12 cellular contexts compared by ENCODE assay signal in genomic region chr3:160169139-160169830, GRCh38. TPM values are rescaled to one million over a fixed set of nuclear protein-coding genes. Genes with fewer than 3 reads are reported as not detected.
A peak's percentile ranks its signal among the peaks of the same experiment; 100 is the strongest.
DNase-seq lines count a peak whose midpoint lies in the region; ATAC-seq lines count a peak whose summit lies in the region.
"Had no signal": no experiment of that assay in that cellular context is flagged by ENCODE, and none has a peak within 500 bp of the region (broad histone marks: within the 10 kb centered on the region; RNA-seq: fewer than 3 reads in every experiment).

No MANE protein-coding gene starts in this region.

- ATAC-seq in stimulated activated naive CD8-positive, alpha-beta T cell treated with anti-CD3 and anti-CD28 coated beads, Interleukin-15, amount 100 ng/mL, for 72 hours = peak; percentile 26
- no peak for ATAC-seq in stimulated activated naive CD8-positive, alpha-beta T cell treated with anti-CD3 and anti-CD28 coated beads, Interleukin-15, Interleukin-2, amounts not matched to agents 100 U/mL and 50 U/mL, for 24 hours
- no peak for ATAC-seq in GM19035 (IDR thresholded peaks at IDR 0.05; ENCODE audit: unreplicated experiment)

- peaks cover 8% of the 10 kb centered on the region for H3K27me3 Mint-ChIP-seq in stimulated activated naive CD8-positive, alpha-beta T cell treated with anti-CD3 and anti-CD28 coated beads, Interleukin-15, amount 100 ng/mL, for 72 hours

- no peak overlapping the region for H3K27ac Mint-ChIP-seq in stimulated activated naive CD8-positive, alpha-beta T cell treated with anti-CD3 and anti-CD28 coated beads, Interleukin-15, amount 100 ng/mL, for 72 hours

- DNase-seq in stimulated activated naive CD8-positive, alpha-beta T cell treated with anti-CD3 and anti-CD28 coated beads, Interleukin-15, amount 100 ng/mL, for 72 hours = no peak
- DNase-seq in stimulated activated naive CD8-positive, alpha-beta T cell treated with anti-CD3 and anti-CD28 coated beads, Interleukin-15, Interleukin-2, amounts not matched to agents 100 U/mL and 50 U/mL, for 24 hours = no peak
- DNase-seq in amniotic stem cell (lab: John Stamatoyannopoulos, UW) (peak; percentile 50), iris pigment epithelial cell (ENCODE audit: low read depth) (peak; percentile 83), NCI-H748 (lab: John Stamatoyannopoulos, UW; ENCODE audit: unreplicated experiment) (no peak), cerebellum (ENCODE audit: low spot score) (no peak), NCI-H1694 (lab: John Stamatoyannopoulos, UW) (no peak)
- DNase-seq: ACHN; NCI-H187; stimulated activated CD4-positive, alpha-beta T cell treated with anti-CD3 and anti-CD28 coated beads, Interleukin-2, amount 100 ng/mL, for 24 hours had no signal

- no peaks in the 10 kb centered on the region for H3K9me3 Mint-ChIP-seq in stimulated activated naive CD8-positive, alpha-beta T cell treated with anti-CD3 and anti-CD28 coated beads, Interleukin-15, amount 100 ng/mL, for 72 hours

- no peak overlapping the region for H3K4me3 Mint-ChIP-seq in stimulated activated naive CD8-positive, alpha-beta T cell treated with anti-CD3 and anti-CD28 coated beads, Interleukin-15, amount 100 ng/mL, for 72 hours

- no peaks in the 10 kb centered on the region for H3K4me1 Mint-ChIP-seq in stimulated activated naive CD8-positive, alpha-beta T cell treated with anti-CD3 and anti-CD28 coated beads, Interleukin-15, amount 100 ng/mL, for 72 hours

RNA-seq across cellular contexts. Expression of gene C3orf80, which starts 55.9 kb away (rescaled TPM):
- total RNA-seq in cerebellum = 2.0 TPM
- total RNA-seq: OCI-LY7 had no signal

Comparison
In these comparisons a context has a peak if more than half of its experiments do, and no peak if none do; other contexts are left out.
1. DNase-seq: peak in amniotic stem cell (single experiment) and iris pigment epithelial cell (single experiment); none in stimulated activated naive CD8-positive, alpha-beta T cell treated with anti-CD3 and anti-CD28 coated beads, Interleukin-15, amount 100 ng/mL, for 72 hours (0 of 2), stimulated activated naive CD8-positive, alpha-beta T cell treated with anti-CD3 and anti-CD28 coated beads, Interleukin-15, Interleukin-2, amounts not matched to agents 100 U/mL and 50 U/mL, for 24 hours (single experiment), NCI-H748 (single experiment), cerebellum (single experiment) and NCI-H1694 (single experiment).